In genomic region chr1:214261206-214262123, GRCh38 we compare ENCODE assay signal across 8 cellular contexts. TPM values are rescaled to one million over a fixed set of nuclear protein-coding genes. Genes with fewer than 3 reads are reported as not detected.
DNase-seq lines count a peak whose midpoint lies in the region; ATAC-seq lines count a peak whose summit lies in the region.

No MANE protein-coding gene starts in this region.

- no peak overlapping the region for H3K4me3 ChIP-seq in CD4-positive, alpha-beta memory T cell (ENCODE audit: low read length in 2 of 2)

- H3K4me1 Mint-ChIP-seq in CD4-positive, alpha-beta memory T cell: peaks cover 0 to 4% (median 0%) of the 10 kb centered on the region in 4 donors

- no peak overlapping the region for H3K27ac ChIP-seq in CD4-positive, alpha-beta memory T cell (ENCODE audit: low read depth, low read length)

- no peaks in the 10 kb centered on the region for H3K36me3 Mint-ChIP-seq in CD4-positive, alpha-beta memory T cell

- H3K4me3 Mint-ChIP-seq in CD4-positive, alpha-beta memory T cell: peak overlapping the region in 2 of 8 donors; percentile 25 to 52

- CTCF ChIA-PET in CD4-positive, alpha-beta memory T cell (lab: Charles Lee; ENCODE audit: partially characterized antibody): interaction anchor here (0.7 to 13.9 kb wide), 52 partner anchors 9 to 1266 kb away, joined by 3 to 787 read pairs (median 6); partner anchors contain the start of genes CENPF and SMYD2

- peaks cover 0 to 5% (median 0%) of the 10 kb centered on the region in 8 donors for H3K9me3 Mint-ChIP-seq in CD4-positive, alpha-beta memory T cell

- no peaks in the 10 kb centered on the region for H3K36me3 ChIP-seq in CD4-positive, alpha-beta memory T cell (ENCODE audit: insufficient read depth, low read length)

- peaks cover 44 to 48% of the 10 kb centered on the region in 2 donors for H3K27me3 Mint-ChIP-seq in CD4-positive, alpha-beta memory T cell

- no peaks in the 10 kb centered on the region for H3K9me3 ChIP-seq in CD4-positive, alpha-beta memory T cell (ENCODE audit: control insufficient read depth in 1 of 2, low read length in 2 of 2)

- H3K27me3 ChIP-seq in CD4-positive, alpha-beta memory T cell (ENCODE audit: insufficient read depth, low read length): peaks cover 26% of the 10 kb centered on the region

- intact Hi-C loops in CD4-positive, alpha-beta memory T cell (cut with micrococcal nuclease): loop anchor here (1.0 to 2.0 kb wide), 5 partner anchors 20 to 1265 kb away; partner anchors contain the start of gene SMYD2

- DNase-seq in CD4-positive, alpha-beta memory T cell: peak; percentile 67 to 79 (median 74)
- DNase-seq in NCI-H526 treated with DMSO at 0.1 percent for 48 hours (lab: John Stamatoyannopoulos, UW): peak; percentile 36
- peak; percentile 75 to 79 for DNase-seq in activated CD4-positive, alpha-beta T cell treated with anti-CD3 and anti-CD28 coated beads, Interleukin-2, amount 50 U/mL, for 4 hours
- DNase-seq in dermis microvascular lymphatic vessel endothelial cell (ENCODE audit: low read depth in 2 of 2): peak; percentile 80 to 87
- peak; percentile 84 for DNase-seq in medulla oblongata (ENCODE audit: extremely low spot score)
- peak; percentile 75 for DNase-seq in stimulated activated CD8-positive, alpha-beta memory T cell treated with anti-CD3 and anti-CD28 coated beads, Interleukin-15, amount 100 ng/mL, for 1 hour (ENCODE audit: low read depth)

- H3K27ac Mint-ChIP-seq in CD4-positive, alpha-beta memory T cell: no peak overlapping the region

- H3K4me1 ChIP-seq in CD4-positive, alpha-beta memory T cell (ENCODE audit: insufficient read depth, low read length): peaks cover 5% of the 10 kb centered on the region

- POLR2A ChIA-PET in CD4-positive, alpha-beta memory T cell (lab: Charles Lee; ENCODE audit: partially characterized antibody): interaction anchor here (0.6 to 2.4 kb wide), 5 partner anchors 15 to 71 kb away, joined by 3 to 10 read pairs (median 3); no protein-coding TSS in a partner anchor

- ATAC-seq in GM19397 (IDR thresholded peaks at IDR 0.05; ENCODE audit: unreplicated experiment) (peak; percentile 96), HG03460 (IDR thresholded peaks at IDR 0.05; ENCODE audit: unreplicated experiment) (peak; percentile 93)

RNA-seq across cellular contexts. Expression of gene SMYD2, which starts 19.5 kb away (rescaled TPM):
- 10 to 100 TPM; 41.4 to 41.9 TPM for total RNA-seq in CD4-positive, alpha-beta memory T cell
- 10 to 100 TPM; 46.1 to 77.9 TPM for polyA plus RNA-seq in CD4-positive, alpha-beta memory T cell
- total RNA-seq in dermis microvascular lymphatic vessel endothelial cell: 193 and 220 TPM in 2 replicates
